8 cellular contexts compared by ENCODE assay signal in genomic region chr1:204494281-204495077, GRCh38.
DNase-seq lines count a peak whose midpoint lies in the region; ATAC-seq and TF ChIP-seq lines count a peak whose summit lies in the region.

A gene with protein sequence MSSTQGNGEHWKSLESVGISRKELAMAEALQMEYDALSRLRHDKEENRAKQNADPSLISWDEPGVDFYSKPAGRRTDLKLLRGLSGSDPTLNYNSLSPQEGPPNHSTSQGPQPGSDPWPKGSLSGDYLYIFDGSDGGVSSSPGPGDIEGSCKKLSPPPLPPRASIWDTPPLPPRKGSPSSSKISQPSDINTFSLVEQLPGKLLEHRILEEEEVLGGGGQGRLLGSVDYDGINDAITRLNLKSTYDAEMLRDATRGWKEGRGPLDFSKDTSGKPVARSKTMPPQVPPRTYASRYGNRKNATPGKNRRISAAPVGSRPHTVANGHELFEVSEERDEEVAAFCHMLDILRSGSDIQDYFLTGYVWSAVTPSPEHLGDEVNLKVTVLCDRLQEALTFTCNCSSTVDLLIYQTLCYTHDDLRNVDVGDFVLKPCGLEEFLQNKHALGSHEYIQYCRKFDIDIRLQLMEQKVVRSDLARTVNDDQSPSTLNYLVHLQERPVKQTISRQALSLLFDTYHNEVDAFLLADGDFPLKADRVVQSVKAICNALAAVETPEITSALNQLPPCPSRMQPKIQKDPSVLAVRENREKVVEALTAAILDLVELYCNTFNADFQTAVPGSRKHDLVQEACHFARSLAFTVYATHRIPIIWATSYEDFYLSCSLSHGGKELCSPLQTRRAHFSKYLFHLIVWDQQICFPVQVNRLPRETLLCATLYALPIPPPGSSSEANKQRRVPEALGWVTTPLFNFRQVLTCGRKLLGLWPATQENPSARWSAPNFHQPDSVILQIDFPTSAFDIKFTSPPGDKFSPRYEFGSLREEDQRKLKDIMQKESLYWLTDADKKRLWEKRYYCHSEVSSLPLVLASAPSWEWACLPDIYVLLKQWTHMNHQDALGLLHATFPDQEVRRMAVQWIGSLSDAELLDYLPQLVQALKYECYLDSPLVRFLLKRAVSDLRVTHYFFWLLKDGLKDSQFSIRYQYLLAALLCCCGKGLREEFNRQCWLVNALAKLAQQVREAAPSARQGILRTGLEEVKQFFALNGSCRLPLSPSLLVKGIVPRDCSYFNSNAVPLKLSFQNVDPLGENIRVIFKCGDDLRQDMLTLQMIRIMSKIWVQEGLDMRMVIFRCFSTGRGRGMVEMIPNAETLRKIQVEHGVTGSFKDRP (N-terminal part only) (minus strand): TSS chr1:204494805. CDS start chr1:204469802, 25,003 bp downstream.

- H3K4me1 Mint-ChIP-seq in activated T-cell treated with anti-CD3 and anti-CD28 coated beads, Interleukin-2, amount 50 U/mL, for 24 hours (ENCODE audit: low read depth): peaks cover 52% of the 10 kb centered on the region
- H3K4me1 Mint-ChIP-seq in stimulated activated memory B cell treated with anti-CD40 and anti-IgM and Interleukin-4, amounts not matched to agents 10 μg/mL and 1 μg/mL and 100 μg/mL, for 72 hours: peaks cover 67% of the 10 kb centered on the region

- DNase-seq in DMS53 treated with DMSO at 0.1 percent for 48 hours (lab: John Stamatoyannopoulos, UW; ENCODE audit: unreplicated experiment): peak; percentile 81
- DNase-seq in HuH-7 (ENCODE audit: low spot score): peak; percentile 91
- DNase-seq in activated T-cell treated with anti-CD3 and anti-CD28 coated beads, Interleukin-2, amount 50 U/mL, for 24 hours: peak; percentile 83
- DNase-seq in erythroblast (lab: John Stamatoyannopoulos, UW): peak; percentile 72

- H2AFZ ChIP-seq in OCI-LY3 (ENCODE audit: low read depth, low read length): peak within 1 kb of the TSS; percentile 82

- peak within 1 kb of the TSS; percentile 52 for H3K27ac ChIP-seq in OCI-LY3 (ENCODE audit: low read length)

- H3K36me3 Mint-ChIP-seq in activated T-cell treated with anti-CD3 and anti-CD28 coated beads, Interleukin-2, amount 50 U/mL, for 24 hours (ENCODE audit: low read depth): peaks cover 10% of the 10 kb centered on the region
- peaks cover 10% of the 10 kb centered on the region for H3K36me3 Mint-ChIP-seq in stimulated activated memory B cell treated with anti-CD40 and anti-IgM and Interleukin-4, amounts not matched to agents 10 μg/mL and 1 μg/mL and 100 μg/mL, for 72 hours

- no peaks in the 10 kb centered on the region for H3K9me3 Mint-ChIP-seq in activated T-cell treated with anti-CD3 and anti-CD28 coated beads, Interleukin-2, amount 50 U/mL, for 24 hours
- H3K9me3 Mint-ChIP-seq in stimulated activated memory B cell treated with anti-CD40 and anti-IgM and Interleukin-4, amounts not matched to agents 10 μg/mL and 1 μg/mL and 100 μg/mL, for 72 hours: no peaks in the 10 kb centered on the region

- no peak for TF ChIP-seq POLR2A in erythroblast (IDR thresholded peaks at IDR 0.05; ENCODE audit: low read length)

- H3K9me3 ChIP-seq in OCI-LY3 (ENCODE audit: insufficient read depth, low read length) (0 out of 2 replicates have a peak, but pooled peaks cover 3% of the 10 kb centered on the region), mucosa of stomach (ENCODE audit: control insufficient read depth, low read length) (no peaks in the 10 kb centered on the region)

- H3K27me3 Mint-ChIP-seq in activated T-cell treated with anti-CD3 and anti-CD28 coated beads, Interleukin-2, amount 50 U/mL, for 24 hours: no peaks in the 10 kb centered on the region
- no peaks in the 10 kb centered on the region for H3K27me3 Mint-ChIP-seq in stimulated activated memory B cell treated with anti-CD40 and anti-IgM and Interleukin-4, amounts not matched to agents 10 μg/mL and 1 μg/mL and 100 μg/mL, for 72 hours

- H3K27ac Mint-ChIP-seq in activated T-cell treated with anti-CD3 and anti-CD28 coated beads, Interleukin-2, amount 50 U/mL, for 24 hours: peak within 1 kb of the TSS; percentile 91
- H3K27ac Mint-ChIP-seq in stimulated activated memory B cell treated with anti-CD40 and anti-IgM and Interleukin-4, amounts not matched to agents 10 μg/mL and 1 μg/mL and 100 μg/mL, for 72 hours: peak within 1 kb of the TSS; percentile 81

- ATAC-seq in GM21515 (IDR thresholded peaks at IDR 0.05; ENCODE audit: unreplicated experiment): peak; percentile 75
- peak; percentile 94 for ATAC-seq in stimulated activated memory B cell treated with anti-CD40 and anti-IgM and Interleukin-4, amounts not matched to agents 10 μg/mL and 1 μg/mL and 100 μg/mL, for 72 hours

- H3K27me3 ChIP-seq in OCI-LY3 (ENCODE audit: low read depth, low read length): 0 out of 2 replicates have a peak, but pooled peaks cover 2% of the 10 kb centered on the region
- no peaks in the 10 kb centered on the region for H3K27me3 ChIP-seq in mucosa of stomach (ENCODE audit: control insufficient read depth, insufficient read depth, low read length)

- peak within 1 kb of the TSS; percentile 91 for H3K4me3 Mint-ChIP-seq in activated T-cell treated with anti-CD3 and anti-CD28 coated beads, Interleukin-2, amount 50 U/mL, for 24 hours
- peak within 1 kb of the TSS; percentile 93 for H3K4me3 Mint-ChIP-seq in stimulated activated memory B cell treated with anti-CD40 and anti-IgM and Interleukin-4, amounts not matched to agents 10 μg/mL and 1 μg/mL and 100 μg/mL, for 72 hours

- peak; percentile 21; the same call in 1 of the 2 replicates for TF ChIP-seq CTCF in OCI-LY3 (IDR thresholded peaks at IDR 0.05; ENCODE audit: low read depth, low read length)

- H3K4me1 ChIP-seq in OCI-LY3 (ENCODE audit: low read length) (peaks cover 31% of the 10 kb centered on the region), mucosa of stomach (ENCODE audit: control insufficient read depth, insufficient read depth, low read length) (peaks cover 30% of the 10 kb centered on the region)

- H3K79me2 ChIP-seq in OCI-LY3 (ENCODE audit: low read length): peaks cover 31% of the 10 kb centered on the region

- H3K36me3 ChIP-seq in OCI-LY3 (replicated peaks; ENCODE audit: low read depth, low read length) (peaks cover 8% of the 10 kb centered on the region), mucosa of stomach (ENCODE audit: control insufficient read depth, insufficient read depth, low read length) (peaks cover 3% of the 10 kb centered on the region)

- peaks cover 9% of the 10 kb centered on the region; the same call in 1 of the 2 replicates for H4K20me1 ChIP-seq in OCI-LY3 (ENCODE audit: insufficient read depth, low read length)

- peak within 1 kb of the TSS; percentile 81 for H3K4me2 ChIP-seq in OCI-LY3 (ENCODE audit: low read length)

- peak within 1 kb of the TSS; percentile 82 for H3K4me3 ChIP-seq in OCI-LY3 (ENCODE audit: low read length)
- H3K4me3 ChIP-seq in mucosa of stomach (ENCODE audit: low read length): peak within 1 kb of the TSS; percentile 97

- H3K9ac ChIP-seq in OCI-LY3 (ENCODE audit: low read length) (peak within 1 kb of the TSS; percentile 80), mucosa of stomach (ENCODE audit: low read length) (peak within 1 kb of the TSS; percentile 89)

Comparison
In these comparisons a context has a peak if more than half of its experiments do, and no peak if none do; other contexts are left out.
1. Peak in every context shown above with its lines: DNase-seq, ATAC-seq, H3K4me3 ChIP-seq and H3K27ac ChIP-seq.